Comparison of ENCODE assay signal across 17 cellular contexts in the genomic region with DNA sequence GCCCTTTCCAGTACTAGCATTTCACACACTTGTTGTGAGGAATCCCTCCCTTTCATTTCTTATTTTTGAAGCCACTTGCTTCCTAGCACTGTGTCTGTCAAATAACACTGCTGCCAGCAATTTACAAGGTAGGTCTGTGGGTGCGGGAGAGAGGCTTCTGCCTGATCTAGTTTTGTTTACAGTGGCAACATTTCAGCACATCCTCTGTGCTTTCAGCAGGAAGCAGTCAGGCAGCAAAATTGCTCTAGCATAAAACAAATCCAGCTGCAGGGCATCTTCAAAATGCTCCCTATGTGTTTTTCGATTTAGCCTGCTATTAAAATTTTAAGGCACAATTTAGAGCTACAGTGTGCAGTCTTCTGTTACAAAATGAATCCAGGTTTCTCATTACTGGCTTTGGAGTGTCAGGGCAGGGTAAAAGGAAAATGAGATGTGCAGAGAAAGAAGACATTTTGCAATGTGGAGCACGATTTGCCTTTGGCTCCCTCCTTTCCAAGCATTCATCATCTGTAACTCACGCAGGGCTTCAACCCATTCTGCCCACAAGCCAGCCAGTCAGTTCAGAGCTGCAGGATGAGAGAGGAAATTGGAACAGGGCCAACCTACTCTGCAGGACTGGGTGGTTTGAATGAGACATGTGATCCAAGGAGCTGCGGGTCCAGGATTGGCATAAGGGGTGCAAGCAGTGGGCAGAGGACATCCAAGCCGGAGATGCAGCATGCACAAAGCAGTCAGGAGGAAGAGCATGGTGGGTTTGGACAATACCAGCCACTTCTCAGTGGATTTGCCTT.
DNase-seq lines count a peak whose midpoint lies in the region; ATAC-seq and TF ChIP-seq lines count a peak whose summit lies in the region.
"Had no signal": no experiment of that assay in that cellular context is flagged by ENCODE, and none has a peak within 500 bp of the region (broad histone marks: within the 10 kb centered on the region; RNA-seq: fewer than 3 reads in every experiment).

No MANE protein-coding gene starts in this region.

- no peaks in the 10 kb centered on the region for H3K4me1 Mint-ChIP-seq in activated T-helper 17 cell treated with anti-CD3 and anti-CD28 coated beads, Interleukin-2, amount 50 U/mL, for 72 hours

- H3K4me1 ChIP-seq in BLaER1 treated with 17β-estradiol and CSF1 and Interleukin-3, amounts not matched to agents 10 nM and 100 nM = peaks cover 12 to 32% (median 21%) of the 10 kb centered on the region in 10 experiments
- no peaks in the 10 kb centered on the region for H3K4me1 ChIP-seq in mesenchymal stem cell (ENCODE audit: control insufficient read depth, insufficient read depth, low read depth, low read length)
- H3K4me1 ChIP-seq in testis = no peaks in the 10 kb centered on the region

- no peaks in the 10 kb centered on the region for H3K36me3 Mint-ChIP-seq in activated T-helper 17 cell treated with anti-CD3 and anti-CD28 coated beads, Interleukin-2, amount 50 U/mL, for 72 hours (ENCODE audit: low read depth)
- H3K36me3 Mint-ChIP-seq: CD4-positive, alpha-beta memory T cell; memory B cell had no signal

- DNase-seq in NCI-H1694 treated with DMSO at 0.1 percent for 48 hours (lab: John Stamatoyannopoulos, UW) (peak; percentile 87), caudate nucleus (lab: John Stamatoyannopoulos, UW) (peak in 44 of 61 donors; percentile 5 to 83 (median 39)), mesenchymal stem cell (no peak), lower leg skin (ENCODE audit: low spot score in 2 of 2) (no peak), testis (no peak)
- DNase-seq: activated CD4-positive, CD25-positive, alpha-beta regulatory T cell; activated effector memory CD4-positive, alpha-beta T cell treated with anti-CD3 and anti-CD28 coated beads, Interleukin-2, amount 50 U/mL, for 16 hours; CD4-positive, alpha-beta memory T cell; cortex of kidney; glutamatergic neuron; KG1; NCI-H774; transverse colon had no signal

- no peak overlapping the region for H3K4ac ChIP-seq in mesenchymal stem cell (ENCODE audit: low read depth in 1 of 2, low read length in 2 of 2)

- peak overlapping the region in 2 of 11 experiments; percentile 12 to 29; a peak in 1 of 22 replicates for H3K27ac ChIP-seq in BLaER1 treated with 17β-estradiol and CSF1 and Interleukin-3, amounts not matched to agents 10 nM and 100 nM
- H3K27ac ChIP-seq in caudate nucleus (ENCODE audit: low read depth, low read length) (no peak overlapping the region), mesenchymal stem cell (ENCODE audit: low read length, poor library complexity, severe bottlenecking) (no peak overlapping the region), testis (no peak overlapping the region)
- H3K27ac ChIP-seq: transverse colon had no signal

- no peaks in the 10 kb centered on the region for H3K9me3 Mint-ChIP-seq in activated T-helper 17 cell treated with anti-CD3 and anti-CD28 coated beads, Interleukin-2, amount 50 U/mL, for 72 hours

- TF ChIP-seq POLR2A in lower leg skin (IDR thresholded peaks at IDR 0.05) = no peak
- TF ChIP-seq POLR2A in testis (IDR thresholded peaks at IDR 0.05) = no peak

- no peak overlapping the region for H2AK5ac ChIP-seq in mesenchymal stem cell (ENCODE audit: low read length, severe bottlenecking)

- no peak overlapping the region for H2BK120ac ChIP-seq in mesenchymal stem cell (ENCODE audit: low read depth, low read length)

- no peak overlapping the region for H3K18ac ChIP-seq in mesenchymal stem cell (ENCODE audit: low read depth in 1 of 2, low read length in 2 of 2)

- no peaks in the 10 kb centered on the region for H3K36me3 ChIP-seq in BLaER1 treated with 17β-estradiol and CSF1 and Interleukin-3, amounts not matched to agents 10 nM and 100 nM
- H3K36me3 ChIP-seq in mesenchymal stem cell (ENCODE audit: control insufficient read depth in 1 of 2, insufficient read depth in 2 of 2, low read depth in 1 of 2, low read length in 2 of 2) (no peaks in the 10 kb centered on the region), testis (ENCODE audit: low read depth, missing control alignments) (no peaks in the 10 kb centered on the region)
- H3K36me3 ChIP-seq: transverse colon had no signal

- H4K8ac ChIP-seq in mesenchymal stem cell (ENCODE audit: low read length) = no peak overlapping the region

- 0 out of 22 replicates have a peak, but pooled peaks cover 0 to 7% (median 0%) of the 10 kb centered on the region in 11 experiments for H3K9me3 ChIP-seq in BLaER1 treated with 17β-estradiol and CSF1 and Interleukin-3, amounts not matched to agents 10 nM and 100 nM (replicated peaks in 1 of 11)
- H3K9me3 ChIP-seq in mesenchymal stem cell (ENCODE audit: control insufficient read depth, low read length) (no peaks in the 10 kb centered on the region), testis (no peaks in the 10 kb centered on the region)
- H3K9me3 ChIP-seq: transverse colon had no signal

- H3K4me3 ChIP-seq in BLaER1 treated with 17β-estradiol and CSF1 and Interleukin-3, amounts not matched to agents 10 nM and 100 nM = no peak overlapping the region
- H3K4me3 ChIP-seq in mesenchymal stem cell (ENCODE audit: insufficient read depth in 1 of 2, low read depth in 1 of 2, low read length in 2 of 2) (peak overlapping the region in 1 of 2 experiments; percentile 26), lower leg skin (ENCODE audit: low read depth, poor library complexity, severe bottlenecking) (no peak overlapping the region), testis (no peak overlapping the region)
- H3K4me3 ChIP-seq: transverse colon had no signal

- H3K4me2 ChIP-seq in BLaER1 treated with 17β-estradiol and CSF1 and Interleukin-3, amounts not matched to agents 10 nM and 100 nM = peak overlapping the region in 10 of 11 experiments; percentile 4 to 70 (median 58); a peak in 20 of 22 replicates
- no peak overlapping the region for H3K4me2 ChIP-seq in mesenchymal stem cell (ENCODE audit: low read length, poor library complexity, severe bottlenecking)

- H3K27ac Mint-ChIP-seq in activated T-helper 17 cell treated with anti-CD3 and anti-CD28 coated beads, Interleukin-2, amount 50 U/mL, for 72 hours = no peak overlapping the region
- H3K27ac Mint-ChIP-seq: memory B cell had no signal

- H3K14ac ChIP-seq in mesenchymal stem cell (ENCODE audit: low read length in 2 of 2) = peak overlapping the region in 1 of 2 experiments; percentile 51

- no peak for ATAC-seq in activated T-helper 17 cell treated with anti-CD3 and anti-CD28 coated beads, Interleukin-2, amount 50 U/mL, for 72 hours (replicated peaks)
- ATAC-seq in GM21786 (IDR thresholded peaks at IDR 0.05; ENCODE audit: unreplicated experiment) = no peak

- H3K23ac ChIP-seq in mesenchymal stem cell (ENCODE audit: low read length in 2 of 2) = no peak overlapping the region

- H2BK12ac ChIP-seq in mesenchymal stem cell (ENCODE audit: low read length in 2 of 2) = no peak overlapping the region

- H3K79me1 ChIP-seq in mesenchymal stem cell (replicated peaks; ENCODE audit: low read length, poor library complexity, severe bottlenecking) = no peaks in the 10 kb centered on the region

- intact Hi-C loops in lower leg skin (cut with DNase I; ENCODE audit: low total_unique reads) = no loop called here
- intact Hi-C loops in testis (cut with DNase I; ENCODE audit: low total_unique reads) = no loop called here

- no peak overlapping the region for H2AFZ ChIP-seq in mesenchymal stem cell (ENCODE audit: low read depth, low read length)

- H4K91ac ChIP-seq in mesenchymal stem cell (ENCODE audit: low read length) = no peak overlapping the region

- 66% methylated on average over 6 of the region's 6 CpGs for WGBS in mesenchymal stem cell
- WGBS in lower leg skin, 2 donors = 31 to 37% methylated on average over 6 of the region's 6 CpGs
- 48 to 60% methylated on average over 6 of the region's 6 CpGs for WGBS in testis, 2 donors

- H3K9ac ChIP-seq in BLaER1 treated with 17β-estradiol and CSF1 and Interleukin-3, amounts not matched to agents 10 nM and 100 nM = peak overlapping the region in 2 of 11 experiments; percentile 9 to 10; a peak in 2 of 22 replicates
- H3K9ac ChIP-seq in mesenchymal stem cell (ENCODE audit: low read length) = peak overlapping the region; percentile 46

- H3K27me3 Mint-ChIP-seq in activated T-helper 17 cell treated with anti-CD3 and anti-CD28 coated beads, Interleukin-2, amount 50 U/mL, for 72 hours = peaks cover 22% of the 10 kb centered on the region

- no peak overlapping the region for H3K4me3 Mint-ChIP-seq in activated T-helper 17 cell treated with anti-CD3 and anti-CD28 coated beads, Interleukin-2, amount 50 U/mL, for 72 hours
- H3K4me3 Mint-ChIP-seq: memory B cell had no signal

- no peak overlapping the region for H2BK15ac ChIP-seq in mesenchymal stem cell (ENCODE audit: low read depth, poor library complexity, severe bottlenecking)

- H4K20me1 ChIP-seq in BLaER1 treated with 17β-estradiol and CSF1 and Interleukin-3, amounts not matched to agents 10 nM and 100 nM = no peaks in the 10 kb centered on the region

- H3K27me3 ChIP-seq in BLaER1 treated with 17β-estradiol and CSF1 and Interleukin-3, amounts not matched to agents 10 nM and 100 nM = no peaks in the 10 kb centered on the region
- peaks cover 27 to 28% of the 10 kb centered on the region in 2 experiments for H3K27me3 ChIP-seq in mesenchymal stem cell (ENCODE audit: control insufficient read depth in 1 of 2, insufficient read depth in 1 of 2, low read length in 2 of 2)
- no peaks in the 10 kb centered on the region for H3K27me3 ChIP-seq in testis
- H3K27me3 ChIP-seq: transverse colon had no signal

- TF ChIP-seq CTCF in lower leg skin (IDR thresholded peaks at IDR 0.05) (no peak), testis (IDR thresholded peaks at IDR 0.05) (no peak)

- no peak overlapping the region for H2BK5ac ChIP-seq in mesenchymal stem cell (ENCODE audit: low read depth, low read length, poor library complexity, severe bottlenecking)

Comparison
In these comparisons a context has a peak if more than half of its experiments do, and no peak if none do; other contexts are left out.
1. DNase-seq: peak in NCI-H1694 treated with DMSO at 0.1 percent for 48 hours (single experiment) and caudate nucleus (44 of 61); none in mesenchymal stem cell (single experiment), lower leg skin (0 of 2) and testis (single experiment).